19 cellular contexts compared by ENCODE assay signal in genomic region chr7:144547888-144548287, GRCh38.
DNase-seq lines count a peak whose midpoint lies in the region; ATAC-seq, FAIRE-seq and TF ChIP-seq lines count a peak whose summit lies in the region.
"Had no signal": no experiment of that assay in that cellular context is flagged by ENCODE, and none has a peak within 500 bp of the region (broad histone marks: within the 10 kb centered on the region; RNA-seq: fewer than 3 reads in every experiment).

No MANE protein-coding gene starts in this region.

- in situ Hi-C loops in HepG2 (cut with HindIII; ENCODE audit: extremely low pct_ligation_motif_present, low pct_unique_long_range_greater_than_20kb) (no loop called here), IMR-90 (cut with MboI; ENCODE audit: low sequenced_read_pairs) (no loop called here)

- BruUV-seq in HepG2 (replicated peaks; lab: Mats Ljungman, UMichigan) (no TSS peak), IMR-90 (replicated peaks; lab: Mats Ljungman, UMichigan) (no TSS peak)

- no peak overlapping the region for H3K4me3 ChIP-seq in HepG2 (replicated peaks in 1 of 3; ENCODE audit: insufficient read depth in 1 of 3, low read depth in 2 of 3, low read length in 3 of 3)
- no peak overlapping the region for H3K4me3 ChIP-seq in right lobe of liver
- no peak overlapping the region for H3K4me3 ChIP-seq in IMR-90 (ENCODE audit: insufficient read depth, low read depth, low read length)
- H3K4me3 ChIP-seq: BLaER1 treated with 17β-estradiol and CSF1 and Interleukin-3, amounts not matched to agents 10 nM and 100 nM had no signal

- H3K9ac ChIP-seq in HepG2 (ENCODE audit: insufficient read depth, low read depth, low read length) (no peak overlapping the region), IMR-90 (ENCODE audit: low read depth, low read length) (no peak overlapping the region)
- H3K9ac ChIP-seq: BLaER1 treated with 17β-estradiol and CSF1 and Interleukin-3, amounts not matched to agents 10 nM and 100 nM had no signal

- no peak overlapping the region for H2BK5ac ChIP-seq in IMR-90 (ENCODE audit: low read depth, low read length, poor library complexity, severe bottlenecking)

- TF ChIP-seq POLR2A in HepG2 (IDR thresholded peaks at IDR 0.05; ENCODE audit: insufficient read depth in 1 of 2, low read depth in 2 of 2, low read length in 2 of 2): no peak
- no peak for TF ChIP-seq POLR2A in right lobe of liver (IDR thresholded peaks at IDR 0.05)
- TF ChIP-seq POLR2A in IMR-90 (IDR thresholded peaks at IDR 0.05; ENCODE audit: low read depth, low read length): no peak

- DNase-seq in HepG2 (ENCODE audit: low spot score) (no peak), right lobe of liver (no peak), IMR-90 (no peak), A172 (ENCODE audit: low spot score) (no peak), GM19240 (ENCODE audit: insufficient read length, low spot score) (no peak)
- DNase-seq: AML-193; Caco-2; Calu3; CD4-positive, alpha-beta T cell; CD8-positive, alpha-beta T cell; DMS79 treated with DMSO at 0.1 percent for 48 hours; GF-D8 had no signal

- H2AFZ ChIP-seq in HepG2 (ENCODE audit: low read length) (no peak overlapping the region), IMR-90 (replicated peaks; ENCODE audit: low read length, poor library complexity) (no peak overlapping the region)

- no peak overlapping the region for H3K4me2 ChIP-seq in HepG2 (ENCODE audit: low read depth, low read length)
- no peak overlapping the region for H3K4me2 ChIP-seq in IMR-90 (ENCODE audit: low read depth, low read length)
- H3K4me2 ChIP-seq: BLaER1 treated with 17β-estradiol and CSF1 and Interleukin-3, amounts not matched to agents 10 nM and 100 nM had no signal

- intact Hi-C loops in HepG2 (cut with micrococcal nuclease; ENCODE audit: unreplicated experiment): no loop called here
- intact Hi-C loops in right lobe of liver (cut with DNase I): no loop called here
- intact Hi-C loops in IMR-90 (cut with micrococcal nuclease): no loop called here

- H3K18ac ChIP-seq in IMR-90 (ENCODE audit: low read depth, low read length): no peak overlapping the region

- H3K56ac ChIP-seq in IMR-90 (ENCODE audit: extremely low read depth, insufficient read depth, low read length): no peak overlapping the region

- H4K20me1 ChIP-seq in HepG2 (ENCODE audit: insufficient read depth, low read length): no peaks in the 10 kb centered on the region
- no peaks in the 10 kb centered on the region for H4K20me1 ChIP-seq in IMR-90 (ENCODE audit: insufficient read depth, low read length)
- H4K20me1 ChIP-seq: BLaER1 treated with 17β-estradiol and CSF1 and Interleukin-3, amounts not matched to agents 10 nM and 100 nM had no signal

- H3K23ac ChIP-seq in IMR-90 (ENCODE audit: low read depth, low read length): no peak overlapping the region

- ATAC-seq in HepG2 (no peak), right lobe of liver (no peak), IMR-90 (ENCODE audit: low read depth) (no peak)
- ATAC-seq: CD8-positive, alpha-beta T cell had no signal

- no peak for FAIRE-seq in HepG2 (lab: Jason Lieb, UNC)
- FAIRE-seq: D721Med, G401.6, GM12892, GM18507 had no signal

- H3K14ac ChIP-seq in IMR-90 (replicated peaks; ENCODE audit: low read depth, low read length): no peak overlapping the region

- H3K9me3 ChIP-seq in HepG2 (ENCODE audit: low read length): no peaks in the 10 kb centered on the region
- no peaks in the 10 kb centered on the region for H3K9me3 ChIP-seq in right lobe of liver
- H3K9me3 ChIP-seq in IMR-90 (ENCODE audit: control insufficient read depth, insufficient read depth, low read length): peaks cover 11% of the 10 kb centered on the region
- H3K9me3 ChIP-seq: BLaER1 treated with 17β-estradiol and CSF1 and Interleukin-3, amounts not matched to agents 10 nM and 100 nM; Caco-2 had no signal

- H4K5ac ChIP-seq in IMR-90 (ENCODE audit: low read depth, low read length): no peak overlapping the region

- TF ChIP-seq EP300 in HepG2 (IDR thresholded peaks at IDR 0.05; ENCODE audit: low read depth in 2 of 2, low read length in 2 of 2) (no peak), HepG2 (CRISPR knock-in tag; IDR thresholded peaks at IDR 0.05; ENCODE audit: borderline replicate concordance) (no peak)

- POLR2A ChIA-PET in HepG2 (lab: Yijun Ruan, JAX): no interaction called here
- POLR2A ChIA-PET in IMR-90 (lab: Charles Lee; ENCODE audit: unreplicated experiment): no interaction called here

- H2AK9ac ChIP-seq in IMR-90 (replicated peaks; ENCODE audit: low read depth, low read length, poor library complexity): no peak overlapping the region

- H3K27me3 ChIP-seq in HepG2 (ENCODE audit: control insufficient read depth in 1 of 2, insufficient read depth in 2 of 2, low read length in 2 of 2) (no peaks in the 10 kb centered on the region), right lobe of liver (no peaks in the 10 kb centered on the region), IMR-90 (ENCODE audit: control insufficient read depth, insufficient read depth, low read length) (no peaks in the 10 kb centered on the region)
- H3K27me3 ChIP-seq: BLaER1 treated with 17β-estradiol and CSF1 and Interleukin-3, amounts not matched to agents 10 nM and 100 nM had no signal

- H2AK5ac ChIP-seq in IMR-90 (ENCODE audit: low read depth, low read length): no peak overlapping the region

- H3K36me3 ChIP-seq in HepG2 (replicated peaks in 1 of 2; ENCODE audit: control insufficient read depth in 1 of 2, insufficient read depth in 2 of 2, low read length in 2 of 2) (no peaks in the 10 kb centered on the region), right lobe of liver (no peaks in the 10 kb centered on the region), IMR-90 (ENCODE audit: control insufficient read depth, insufficient read depth, low read length) (no peaks in the 10 kb centered on the region)

- dilution Hi-C loops in IMR-90 (cut with HindIII; ENCODE audit: low sequenced_read_pairs, unreplicated experiment): no loop called here

- H2BK15ac ChIP-seq in IMR-90 (ENCODE audit: low read depth, low read length): no peak overlapping the region

- no peak overlapping the region for H2BK20ac ChIP-seq in IMR-90 (ENCODE audit: low read depth, low read length)

- H2BK120ac ChIP-seq in IMR-90 (ENCODE audit: low read depth, low read length): no peak overlapping the region

- H3K27ac ChIP-seq in HepG2 (ENCODE audit: extremely low read length, insufficient read depth, low read length) (no peak overlapping the region), right lobe of liver (no peak overlapping the region), IMR-90 (ENCODE audit: insufficient read depth, low read length) (no peak overlapping the region)
- H3K27ac ChIP-seq: 22Rv1; BLaER1 treated with 17β-estradiol and CSF1 and Interleukin-3, amounts not matched to agents 10 nM and 100 nM; C4-2B had no signal

- no peak overlapping the region for H4K8ac ChIP-seq in IMR-90 (ENCODE audit: low read depth in 2 of 2, low read length in 2 of 2)

- H3K79me2 ChIP-seq in HepG2 (ENCODE audit: insufficient read depth, low read length): no peaks in the 10 kb centered on the region

- H3K9me1 ChIP-seq in IMR-90 (ENCODE audit: insufficient read depth, low read length): no peaks in the 10 kb centered on the region

- TF ChIP-seq CTCF in HepG2 (CRISPR knock-in tag; IDR thresholded peaks at IDR 0.05) (no peak), right lobe of liver (IDR thresholded peaks at IDR 0.05) (no peak), IMR-90 (conservative IDR thresholded peaks at IDR 0.05; ENCODE audit: low read depth, low read length) (no peak)

- 0% methylated on average over 1 of the region's 1 CpG for WGBS in HepG2 (ENCODE audit: low lambda C conversion rate)
- WGBS in right lobe of liver (ENCODE audit: insufficient coverage, low coverage, low lambda C conversion rate, missing lambda C conversion rate): 80% methylated on average over 1 of the region's 1 CpG
- WGBS in IMR-90 (ENCODE audit: extremely low coverage in 2 of 2, insufficient read length in 1 of 2), 2 experiments: no CpG with 5 or more reads among the region's 1 CpG

- TF ChIP-seq RAD21 in HepG2 (CRISPR knock-in tag; IDR thresholded peaks at IDR 0.05) (no peak), IMR-90 (IDR thresholded peaks at IDR 0.05; ENCODE audit: low read length) (no peak)

- H3K79me1 ChIP-seq in IMR-90 (ENCODE audit: low read depth in 1 of 2, low read length in 2 of 2): no peaks in the 10 kb centered on the region

- H3K4me1 ChIP-seq in HepG2 (ENCODE audit: insufficient read depth, low read length) (no peaks in the 10 kb centered on the region), right lobe of liver (no peaks in the 10 kb centered on the region), IMR-90 (ENCODE audit: control insufficient read depth, insufficient read depth, low read length) (no peaks in the 10 kb centered on the region)
- H3K4me1 ChIP-seq: BLaER1 treated with 17β-estradiol and CSF1 and Interleukin-3, amounts not matched to agents 10 nM and 100 nM; Caco-2 had no signal

- no peak overlapping the region for H3K4ac ChIP-seq in IMR-90 (ENCODE audit: low read depth, low read length)

- H4K91ac ChIP-seq in IMR-90 (ENCODE audit: insufficient read depth, low read depth, low read length): no peak overlapping the region

- CTCF ChIA-PET in HepG2 (lab: Yijun Ruan, JAX; ENCODE audit: low intra/inter-chr PET ratio, low total read pairs) (no interaction called here), IMR-90 (lab: Yijun Ruan, JAX) (no interaction called here)

TF ChIP-seq in HepG2, 621 proteins besides CTCF, POLR2A, EP300 and RAD21:
- TF ChIP-seq MAFF (IDR thresholded peaks at IDR 0.05; ENCODE audit: low read depth, low read length) (peak; percentile 62), ZNF761 (CRISPR knock-in tag; conservative IDR thresholded peaks at IDR 0.05) (no peak), MAFK (conservative IDR thresholded peaks at IDR 0.05 in 1 of 2, IDR thresholded peaks at IDR 0.05 in 1 of 2; ENCODE audit: low read length in 2 of 2) (peak; percentile 39 to 75; a peak in 2 of 4 replicates)

TF ChIP-seq in IMR-90, 13 proteins besides CTCF, POLR2A, EP300 and RAD21:
- TF ChIP-seq RCOR1 (IDR thresholded peaks at IDR 0.05; ENCODE audit: insufficient replicate concordance, low read length): no peak
- TF ChIP-seq MAFK (IDR thresholded peaks at IDR 0.05; ENCODE audit: low read depth, low read length): 0 out of 2 replicates have a peak, but pooled peaks have one; percentile 5
- TF ChIP-seq RFX5 (IDR thresholded peaks at IDR 0.05; ENCODE audit: low read depth, low read length): no peak
- TF ChIP-seq BHLHE40 (IDR thresholded peaks at IDR 0.05; ENCODE audit: low read depth, low read length): no peak
- no peak for TF ChIP-seq CEBPB (IDR thresholded peaks at IDR 0.05; ENCODE audit: low read depth, low read length)
- TF ChIP-seq CHD1 (IDR thresholded peaks at IDR 0.05; ENCODE audit: low read depth, low read length): no peak
